Comparison of ENCODE assay signal across 11 cellular contexts in genomic region chr16:89361756-89362155, GRCh38.
DNase-seq lines count a peak whose midpoint lies in the region; ATAC-seq, FAIRE-seq and TF ChIP-seq lines count a peak whose summit lies in the region.
"Had no signal": no experiment of that assay in that cellular context is flagged by ENCODE, and none has a peak within 500 bp of the region (broad histone marks: within the 10 kb centered on the region; RNA-seq: fewer than 3 reads in every experiment).

No MANE protein-coding gene starts in this region.

- H3K79me2 ChIP-seq in DND-41 (ENCODE audit: insufficient read depth, low read length) (peaks cover 99% of the 10 kb centered on the region), Loucy (ENCODE audit: insufficient read depth, low read length) (peaks cover 90% of the 10 kb centered on the region), HepG2 (ENCODE audit: insufficient read depth, low read length) (peaks cover 97% of the 10 kb centered on the region)

- WGBS in HepG2 (ENCODE audit: low lambda C conversion rate): 73% methylated on average over 4 of the region's 4 CpGs

- TF ChIP-seq RAD21 in HepG2 (CRISPR knock-in tag; IDR thresholded peaks at IDR 0.05): no peak

- H3K9me3 ChIP-seq in DND-41 (ENCODE audit: insufficient read depth, low read length, severe bottlenecking) (no peaks in the 10 kb centered on the region), Loucy (ENCODE audit: insufficient read depth, low read depth, low read length) (no peaks in the 10 kb centered on the region), HepG2 (ENCODE audit: low read length) (no peaks in the 10 kb centered on the region)
- H3K9me3 ChIP-seq: SK-N-SH had no signal

- no peaks in the 10 kb centered on the region for H3F3A ChIP-seq in Loucy (ENCODE audit: low read depth)

- H3K36me3 ChIP-seq in DND-41 (ENCODE audit: insufficient read depth, low read length): peaks cover 41% of the 10 kb centered on the region
- H3K36me3 ChIP-seq in Loucy (ENCODE audit: insufficient read depth, low read length): no peaks in the 10 kb centered on the region
- peaks cover 19 to 47% of the 10 kb centered on the region in 2 experiments for H3K36me3 ChIP-seq in HepG2 (replicated peaks in 1 of 2; ENCODE audit: control insufficient read depth in 1 of 2, insufficient read depth in 2 of 2, low read length in 2 of 2)

- no peaks in the 10 kb centered on the region for H3K9me2 ChIP-seq in Loucy (replicated peaks; ENCODE audit: low read depth, low read length)
- H3K9me2 ChIP-seq: SK-N-SH had no signal

- H4K20me1 ChIP-seq in DND-41 (ENCODE audit: insufficient read depth, low read length) (peaks cover 85% of the 10 kb centered on the region), Loucy (ENCODE audit: insufficient read depth, low read length, poor library complexity, severe bottlenecking) (peaks cover 66% of the 10 kb centered on the region), HepG2 (ENCODE audit: insufficient read depth, low read length) (peaks cover 98% of the 10 kb centered on the region)

- ATAC-seq in DND-41 (ENCODE audit: insufficient read depth, low read depth) (no peak), HepG2 (no peak)
- no peak for ATAC-seq in effector memory CD8-positive, alpha-beta T cell (replicated peaks)

- no peaks in the 10 kb centered on the region for H3K9me3 Mint-ChIP-seq in effector memory CD8-positive, alpha-beta T cell
- H3K9me3 Mint-ChIP-seq in progenitor cell of endocrine pancreas (ENCODE audit: low read depth): no peaks in the 10 kb centered on the region

- peak overlapping the region; percentile 89 to 94 for H3K27ac Mint-ChIP-seq in effector memory CD8-positive, alpha-beta T cell
- peak overlapping the region; percentile 55 for H3K27ac Mint-ChIP-seq in progenitor cell of endocrine pancreas

- in situ Hi-C loops in HepG2 (cut with HindIII; ENCODE audit: extremely low pct_ligation_motif_present, low pct_unique_long_range_greater_than_20kb): no loop called here

- TF ChIP-seq CTCF in DND-41 (IDR thresholded peaks at IDR 0.05; ENCODE audit: borderline replicate concordance, extremely low read depth, low read length, poor library complexity, severe bottlenecking) (no peak), Loucy (conservative IDR thresholded peaks at IDR 0.05; ENCODE audit: low read length) (no peak), progenitor cell of endocrine pancreas (IDR thresholded peaks at IDR 0.05; ENCODE audit: unreplicated experiment) (no peak), HepG2 (CRISPR knock-in tag; IDR thresholded peaks at IDR 0.05) (no peak)

- no TSS peak for BruUV-seq in HepG2 (replicated peaks; lab: Mats Ljungman, UMichigan)

- H3K36me3 Mint-ChIP-seq in effector memory CD8-positive, alpha-beta T cell (ENCODE audit: insufficient read depth): peaks cover 55% of the 10 kb centered on the region
- H3K36me3 Mint-ChIP-seq in progenitor cell of endocrine pancreas (ENCODE audit: insufficient read depth): peaks cover 2% of the 10 kb centered on the region

- H3K4me2 ChIP-seq in DND-41 (ENCODE audit: insufficient read depth, low read length) (0 out of 2 replicates have a peak overlapping the region, but pooled peaks have one; percentile 42), Loucy (ENCODE audit: low read depth, low read length, poor library complexity, severe bottlenecking) (peak overlapping the region; percentile 83), HepG2 (ENCODE audit: low read depth, low read length) (no peak overlapping the region)
- H3K4me2 ChIP-seq: SK-N-SH had no signal

- H3K4me1 ChIP-seq in DND-41 (ENCODE audit: insufficient read depth, low read length) (peaks cover 85% of the 10 kb centered on the region), Loucy (ENCODE audit: insufficient read depth, low read length, poor library complexity, severe bottlenecking) (peaks cover 62% of the 10 kb centered on the region), HepG2 (ENCODE audit: insufficient read depth, low read length) (peaks cover 53% of the 10 kb centered on the region)

- no peaks in the 10 kb centered on the region for H3K27me3 ChIP-seq in DND-41 (ENCODE audit: insufficient read depth, low read length, poor library complexity)
- no peaks in the 10 kb centered on the region for H3K27me3 ChIP-seq in Loucy (ENCODE audit: insufficient read depth, low read length, poor library complexity, severe bottlenecking)
- no peaks in the 10 kb centered on the region for H3K27me3 ChIP-seq in HepG2 (ENCODE audit: control insufficient read depth in 1 of 2, insufficient read depth in 2 of 2, low read length in 2 of 2)

- no peaks in the 10 kb centered on the region for H3K27me3 Mint-ChIP-seq in effector memory CD8-positive, alpha-beta T cell
- no peaks in the 10 kb centered on the region for H3K27me3 Mint-ChIP-seq in progenitor cell of endocrine pancreas

- DNase-seq in DND-41 (no peak), progenitor cell of endocrine pancreas (ENCODE audit: low spot score, unreplicated experiment) (no peak), EL (no peak), HepG2 (ENCODE audit: low spot score) (no peak), activated gamma-delta T cell (lab: John Stamatoyannopoulos, UW) (no peak)
- DNase-seq in effector memory CD8-positive, alpha-beta T cell: no peak
- no peak for DNase-seq in stimulated activated CD8-positive, alpha-beta memory T cell treated with anti-CD3 and anti-CD28 coated beads, Interleukin-4, amount 100 ng/mL, for 48 hours
- DNase-seq: cortex of kidney, DMS79 treated with DMSO at 0.1 percent for 48 hours, SK-N-SH had no signal

- H3K27ac ChIP-seq in DND-41 (ENCODE audit: low read length) (peak overlapping the region; percentile 72), HepG2 (ENCODE audit: extremely low read length, insufficient read depth, low read length) (no peak overlapping the region)

- H3K4me3 ChIP-seq in DND-41 (ENCODE audit: low read depth in 1 of 2, low read length in 2 of 2) (no peak overlapping the region), Loucy (ENCODE audit: low read length, poor library complexity, severe bottlenecking) (peak overlapping the region; percentile 63), HepG2 (replicated peaks in 1 of 3; ENCODE audit: insufficient read depth in 1 of 3, low read depth in 2 of 3, low read length in 3 of 3) (no peak overlapping the region)

- intact Hi-C loops in HepG2 (cut with micrococcal nuclease; ENCODE audit: unreplicated experiment): no loop called here

- POLR2A ChIA-PET in HepG2 (lab: Yijun Ruan, JAX): no interaction called here

- FAIRE-seq in HepG2 (lab: Jason Lieb, UNC): no peak

- no peak for TF ChIP-seq POLR2A in HepG2 (IDR thresholded peaks at IDR 0.05; ENCODE audit: insufficient read depth in 1 of 2, low read depth in 2 of 2, low read length in 2 of 2)

- peak overlapping the region; percentile 78 for H3K4me3 Mint-ChIP-seq in effector memory CD8-positive, alpha-beta T cell
- H3K4me3 Mint-ChIP-seq in progenitor cell of endocrine pancreas (ENCODE audit: low read depth): no peak overlapping the region

- H2AFZ ChIP-seq in DND-41 (ENCODE audit: low read depth, low read length) (no peak overlapping the region), Loucy (ENCODE audit: low read length) (no peak overlapping the region), HepG2 (ENCODE audit: low read length) (no peak overlapping the region)

- H3K4me1 Mint-ChIP-seq in effector memory CD8-positive, alpha-beta T cell (ENCODE audit: low read depth in 2 of 2): peaks cover 71 to 83% of the 10 kb centered on the region in 2 donors
- peaks cover 42% of the 10 kb centered on the region for H3K4me1 Mint-ChIP-seq in progenitor cell of endocrine pancreas (ENCODE audit: low read depth)

- TF ChIP-seq EP300 in HepG2 (IDR thresholded peaks at IDR 0.05; ENCODE audit: low read depth in 2 of 2, low read length in 2 of 2) (no peak), HepG2 (CRISPR knock-in tag; IDR thresholded peaks at IDR 0.05; ENCODE audit: borderline replicate concordance) (no peak)

- H3K9ac ChIP-seq in DND-41 (ENCODE audit: low read depth, low read length) (no peak overlapping the region), Loucy (ENCODE audit: low read depth, low read length, poor library complexity, severe bottlenecking) (peak overlapping the region; percentile 39), HepG2 (ENCODE audit: insufficient read depth, low read depth, low read length) (no peak overlapping the region)
- H3K9ac ChIP-seq: SK-N-SH had no signal

- CTCF ChIA-PET in HepG2 (lab: Yijun Ruan, JAX; ENCODE audit: low intra/inter-chr PET ratio, low total read pairs): no interaction called here

TF ChIP-seq in HepG2, 621 proteins besides CTCF, POLR2A, EP300 and RAD21 (continues in another document):
- TF ChIP-seq ZNF34 (CRISPR knock-in tag; IDR thresholded peaks at IDR 0.05; ENCODE audit: borderline replicate concordance) (no peak), SP2 (CRISPR knock-in tag; IDR thresholded peaks at IDR 0.05) (no peak), FOXK2 (IDR thresholded peaks at IDR 0.05) (no peak), ZNF557 (CRISPR knock-in tag; IDR thresholded peaks at IDR 0.05) (no peak), SMC3 (IDR thresholded peaks at IDR 0.05; ENCODE audit: low read length) (no peak), TFAP4 (IDR thresholded peaks at IDR 0.05; ENCODE audit: borderline replicate concordance, low read depth) (no peak), KDM6A (CRISPR knock-in tag; IDR thresholded peaks at IDR 0.05; ENCODE audit: low read depth) (no peak), ZNF263 (CRISPR knock-in tag; IDR thresholded peaks at IDR 0.05) (no peak), HNRNPK (IDR thresholded peaks at IDR 0.05; ENCODE audit: low read depth, low read length, poor library complexity, severe bottlenecking) (no peak)
- TF ChIP-seq, protein P1, sequence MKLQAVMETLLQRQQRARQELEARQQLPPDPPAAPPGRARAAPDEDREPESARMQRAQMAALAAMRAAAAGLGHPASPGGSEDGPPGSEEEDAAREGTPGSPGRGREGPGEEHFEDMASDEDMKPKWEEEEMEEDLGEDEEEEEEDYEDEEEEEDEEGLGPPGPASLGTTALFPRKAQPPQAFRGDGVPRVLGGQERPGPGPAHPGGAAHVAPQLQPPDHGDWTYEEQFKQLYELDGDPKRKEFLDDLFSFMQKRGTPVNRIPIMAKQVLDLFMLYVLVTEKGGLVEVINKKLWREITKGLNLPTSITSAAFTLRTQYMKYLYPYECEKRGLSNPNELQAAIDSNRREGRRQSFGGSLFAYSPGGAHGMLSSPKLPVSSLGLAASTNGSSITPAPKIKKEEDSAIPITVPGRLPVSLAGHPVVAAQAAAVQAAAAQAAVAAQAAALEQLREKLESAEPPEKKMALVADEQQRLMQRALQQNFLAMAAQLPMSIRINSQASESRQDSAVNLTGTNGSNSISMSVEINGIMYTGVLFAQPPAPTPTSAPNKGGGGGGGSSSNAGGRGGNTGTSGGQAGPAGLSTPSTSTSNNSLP (IDR thresholded peaks at IDR 0.05; ENCODE audit: low read depth, low read length): no peak
